1 cellular context compared by ENCODE assay signal in genomic region chr21:32383812-32384211, GRCh38.
TF ChIP-seq lines count a peak whose summit lies in the region.

No MANE protein-coding gene starts in this region.

TF ChIP-seq in SK-N-SH, 30 proteins besides CTCF, POLR2A, EP300 and RAD21 (continued from another document):
- TF ChIP-seq REST (IDR thresholded peaks at IDR 0.05; ENCODE audit: low read depth, low read length) = no peak
TF ChIP-seq in SK-N-SH: peak in this region for 0.
